1 cellular context compared by ENCODE assay signal in the genomic region with DNA sequence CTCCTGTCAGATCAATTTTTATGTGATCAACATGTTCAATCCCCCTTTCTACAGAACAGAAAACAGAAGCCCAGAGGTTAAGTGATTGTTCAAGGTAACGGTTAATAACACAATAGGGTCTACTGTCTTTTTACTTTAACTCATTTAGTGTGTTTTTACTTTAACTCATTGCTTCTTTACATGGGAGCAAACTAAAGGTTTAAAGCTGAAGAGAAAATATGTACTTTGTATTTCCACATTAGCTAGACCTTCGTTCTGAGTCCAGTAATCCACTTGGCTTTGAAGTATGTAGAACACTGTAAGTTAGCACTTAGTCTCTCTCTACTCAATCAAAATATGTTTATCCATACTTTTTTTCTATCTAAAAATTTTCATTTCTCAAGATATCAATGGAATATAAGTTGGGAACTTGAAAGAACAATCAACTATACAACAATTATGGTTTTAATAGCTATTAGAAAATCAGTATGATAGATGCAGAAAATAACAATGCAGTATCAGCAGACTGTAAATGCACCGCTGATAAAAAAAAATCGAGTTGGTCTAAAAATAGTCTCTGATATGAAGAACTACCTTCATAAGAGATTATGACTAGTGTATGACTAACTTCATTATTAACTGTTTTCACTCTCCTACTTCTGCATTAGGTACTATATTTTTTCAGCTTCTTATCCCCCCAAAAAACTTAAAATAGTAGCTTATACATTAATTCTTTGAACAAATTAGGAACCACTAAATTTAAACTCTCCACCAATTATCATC.
TF ChIP-seq lines count a peak whose summit lies in the region.

No MANE protein-coding gene starts in this region.

TF ChIP-seq in HepG2, 621 proteins besides CTCF, POLR2A, EP300 and RAD21 (continues in another document):
- peak; percentile 28; the same call in 1 of the 2 replicates for TF ChIP-seq RXRB (CRISPR knock-in tag; IDR thresholded peaks at IDR 0.05; ENCODE audit: borderline replicate concordance)
- TF ChIP-seq ONECUT2 (CRISPR knock-in tag; IDR thresholded peaks at IDR 0.05), result peak; percentile 35; the same call in 1 of the 2 replicates
- peak; percentile 18; the same call in 1 of the 2 replicates for TF ChIP-seq FOXK2 (IDR thresholded peaks at IDR 0.05)
- TF ChIP-seq ISL2 (CRISPR knock-in tag; IDR thresholded peaks at IDR 0.05), result peak; percentile 82; the same call in 1 of the 2 replicates
- no peak for TF ChIP-seq DNMT3B (CRISPR knock-in tag; conservative IDR thresholded peaks at IDR 0.05)
- TF ChIP-seq ZNF138 (CRISPR knock-in tag; IDR thresholded peaks at IDR 0.05; ENCODE audit: low read depth), result no peak
- no peak for TF ChIP-seq ZNF232 (CRISPR knock-in tag; IDR thresholded peaks at IDR 0.05; ENCODE audit: borderline replicate concordance)
- no peak for TF ChIP-seq ZNF574 (CRISPR knock-in tag; IDR thresholded peaks at IDR 0.05)
- TF ChIP-seq FOXA3 (CRISPR knock-in tag; IDR thresholded peaks at IDR 0.05), result peak; percentile 75
- no peak for TF ChIP-seq RORA (CRISPR knock-in tag; IDR thresholded peaks at IDR 0.05)
- TF ChIP-seq ZSCAN22 (CRISPR knock-in tag; IDR thresholded peaks at IDR 0.05), result no peak
- TF ChIP-seq FOXJ3 (CRISPR knock-in tag; IDR thresholded peaks at IDR 0.05; ENCODE audit: borderline replicate concordance), result peak; percentile 21; the same call in 1 of the 2 replicates
- no peak for TF ChIP-seq ZNF672 (CRISPR knock-in tag; IDR thresholded peaks at IDR 0.05)
- TF ChIP-seq ZNF773 (CRISPR knock-in tag; IDR thresholded peaks at IDR 0.05; ENCODE audit: borderline replicate concordance), result no peak
- no peak for TF ChIP-seq ZNF430 (CRISPR knock-in tag; IDR thresholded peaks at IDR 0.05)
- TF ChIP-seq ZNF180 (CRISPR knock-in tag; IDR thresholded peaks at IDR 0.05; ENCODE audit: borderline replicate concordance, low read depth), result no peak
- no peak; the same call in 1 of the 2 replicates for TF ChIP-seq SIX1 (CRISPR knock-in tag; IDR thresholded peaks at IDR 0.05; ENCODE audit: borderline replicate concordance)
- no peak for TF ChIP-seq MEIS1 (CRISPR knock-in tag; IDR thresholded peaks at IDR 0.05; ENCODE audit: borderline replicate concordance)
- 0 out of 2 replicates have a peak, but pooled peaks have one; percentile 16 for TF ChIP-seq REPIN1 (CRISPR knock-in tag; IDR thresholded peaks at IDR 0.05; ENCODE audit: borderline replicate concordance, low read depth)
- TF ChIP-seq SOX6 (IDR thresholded peaks at IDR 0.05), result no peak
- TF ChIP-seq SOX6 (CRISPR knock-in tag; IDR thresholded peaks at IDR 0.05), result peak; percentile 81
- peak; percentile 96 for TF ChIP-seq NCOR1 (IDR thresholded peaks at IDR 0.05; ENCODE audit: borderline replicate concordance, low read length)
- peak; percentile 77 for TF ChIP-seq MIXL1 (CRISPR knock-in tag; IDR thresholded peaks at IDR 0.05)
- 0 out of 2 replicates have a peak, but pooled peaks have one; percentile 33 for TF ChIP-seq ZNF614 (CRISPR knock-in tag; IDR thresholded peaks at IDR 0.05; ENCODE audit: borderline replicate concordance)
- TF ChIP-seq NCOA2 (CRISPR knock-in tag; IDR thresholded peaks at IDR 0.05), result peak; percentile 77
- TF ChIP-seq ZNF644 (CRISPR knock-in tag; IDR thresholded peaks at IDR 0.05; ENCODE audit: low read depth), result 0 out of 2 replicates have a peak, but pooled peaks have one; percentile 27
- no peak for TF ChIP-seq ATM (IDR thresholded peaks at IDR 0.05; ENCODE audit: borderline replicate concordance)
- TF ChIP-seq CREM (IDR thresholded peaks at IDR 0.05), result peak; percentile 73
- TF ChIP-seq CREM (CRISPR knock-in tag; IDR thresholded peaks at IDR 0.05), result no peak
- peak; percentile 91 for TF ChIP-seq HNF4G (IDR thresholded peaks at IDR 0.05; ENCODE audit: borderline replicate concordance, low read depth, low read length)
- TF ChIP-seq HNF4G (CRISPR knock-in tag; IDR thresholded peaks at IDR 0.05; ENCODE audit: borderline replicate concordance, low read depth), result no peak
- TF ChIP-seq IRF2 (CRISPR knock-in tag; IDR thresholded peaks at IDR 0.05), result peak; percentile 46; the same call in 1 of the 2 replicates
- no peak for TF ChIP-seq SNAPC2 (CRISPR knock-in tag; IDR thresholded peaks at IDR 0.05)
- TF ChIP-seq RCOR2 (CRISPR knock-in tag; IDR thresholded peaks at IDR 0.05), result 0 out of 2 replicates have a peak, but pooled peaks have one; percentile 54
- TF ChIP-seq ZNF205 (CRISPR knock-in tag; IDR thresholded peaks at IDR 0.05), result peak; percentile 60; the same call in 1 of the 2 replicates
- TF ChIP-seq GTF3A (CRISPR knock-in tag; conservative IDR thresholded peaks at IDR 0.05), result no peak
- peak; percentile 87 for TF ChIP-seq NFIC (IDR thresholded peaks at IDR 0.05; ENCODE audit: low read length)
- TF ChIP-seq SOX5 (CRISPR knock-in tag; IDR thresholded peaks at IDR 0.05; ENCODE audit: borderline replicate concordance), result peak; percentile 86
- TF ChIP-seq MTF1 (CRISPR knock-in tag; IDR thresholded peaks at IDR 0.05), result no peak
- TF ChIP-seq TGIF2 (CRISPR knock-in tag; IDR thresholded peaks at IDR 0.05), result no peak
- peak; percentile 37; the same call in 1 of the 2 replicates for TF ChIP-seq ZMYM4 (CRISPR knock-in tag; IDR thresholded peaks at IDR 0.05)
- no peak for TF ChIP-seq MLX (CRISPR knock-in tag; IDR thresholded peaks at IDR 0.05)
- no peak for TF ChIP-seq GLMP (CRISPR knock-in tag; IDR thresholded peaks at IDR 0.05; ENCODE audit: borderline replicate concordance)
- no peak for TF ChIP-seq CREBL2 (CRISPR knock-in tag; IDR thresholded peaks at IDR 0.05; ENCODE audit: borderline replicate concordance)
- TF ChIP-seq ASH2L (IDR thresholded peaks at IDR 0.05; ENCODE audit: insufficient read length, low read depth, low read length), result peak; percentile 77
- TF ChIP-seq MED1 (CRISPR knock-in tag; IDR thresholded peaks at IDR 0.05), result peak; percentile 69
- TF ChIP-seq RARA (CRISPR knock-in tag; IDR thresholded peaks at IDR 0.05), result 0 out of 2 replicates have a peak, but pooled peaks have one; percentile 43
- no peak for TF ChIP-seq ZFP36 (IDR thresholded peaks at IDR 0.05; ENCODE audit: borderline replicate concordance, low read depth, low read length, partially characterized antibody)
- no peak for TF ChIP-seq ZFP36L1 (CRISPR knock-in tag; IDR thresholded peaks at IDR 0.05)
- TF ChIP-seq ZIK1 (CRISPR knock-in tag; IDR thresholded peaks at IDR 0.05; ENCODE audit: borderline replicate concordance, low read depth), result no peak
- TF ChIP-seq ZNF292 (CRISPR knock-in tag; IDR thresholded peaks at IDR 0.05; ENCODE audit: borderline replicate concordance, low read depth), result no peak
- no peak for TF ChIP-seq ZNF326 (CRISPR knock-in tag; IDR thresholded peaks at IDR 0.05; ENCODE audit: borderline replicate concordance)
- TF ChIP-seq ZNF746 (CRISPR knock-in tag; IDR thresholded peaks at IDR 0.05), result no peak
- peak; percentile 61 for TF ChIP-seq ZGPAT (CRISPR knock-in tag; IDR thresholded peaks at IDR 0.05)
- peak; percentile 87 for TF ChIP-seq ZNF652 (CRISPR knock-in tag; IDR thresholded peaks at IDR 0.05; ENCODE audit: borderline replicate concordance, low read depth)
- TF ChIP-seq ZBTB1 (CRISPR knock-in tag; IDR thresholded peaks at IDR 0.05; ENCODE audit: borderline replicate concordance), result no peak
- TF ChIP-seq TEF (CRISPR knock-in tag; IDR thresholded peaks at IDR 0.05), result no peak
